Comparison of ENCODE assay signal across 25 cellular contexts in genomic region chr9:116669296-116669695, GRCh38. TPM values are rescaled to one million over a fixed set of nuclear protein-coding genes. Genes with fewer than 3 reads are reported as not detected.
DNase-seq lines count a peak whose midpoint lies in the region; ATAC-seq, FAIRE-seq and TF ChIP-seq lines count a peak whose summit lies in the region.
"Had no signal": no experiment of that assay in that cellular context is flagged by ENCODE, and none has a peak within 500 bp of the region (broad histone marks: within the 10 kb centered on the region; RNA-seq: fewer than 3 reads in every experiment).

No MANE protein-coding gene starts in this region.

- H3K27me3 ChIP-seq in HAP-1 (ENCODE audit: low read depth) = no peaks in the 10 kb centered on the region
- H3K27me3 ChIP-seq in keratinocyte (ENCODE audit: control insufficient read depth, extremely low read depth, insufficient read depth, low read length) = no peaks in the 10 kb centered on the region
- H3K27me3 ChIP-seq: BE2C; BLaER1 treated with 17β-estradiol and CSF1 and Interleukin-3, amounts not matched to agents 10 nM and 100 nM had no signal

- no peaks in the 10 kb centered on the region for H3K36me3 ChIP-seq in HAP-1 (replicated peaks)
- no peaks in the 10 kb centered on the region for H3K36me3 ChIP-seq in keratinocyte (ENCODE audit: control insufficient read depth in 2 of 2, extremely low read depth in 1 of 2, insufficient read depth in 2 of 2, low read length in 2 of 2)
- H3K36me3 ChIP-seq: BE2C had no signal

- H2AFZ ChIP-seq in keratinocyte (ENCODE audit: control insufficient read depth, low read length) = no peak overlapping the region
- H2AFZ ChIP-seq: GM23338 had no signal

- no peak overlapping the region for H3K27ac Mint-ChIP-seq in stimulated activated naive B cell treated with anti-CD40 and anti-IgM and Interleukin-4, amounts not matched to agents 10 μg/mL and 1 μg/mL and 100 μg/mL, for 72 hours
- H3K27ac Mint-ChIP-seq: CD4-positive, alpha-beta T cell; CD8-positive, alpha-beta memory T cell; GM23338 had no signal

- H3K9me3 ChIP-seq in HAP-1 (no peaks in the 10 kb centered on the region), keratinocyte (ENCODE audit: control insufficient read depth, low read depth, low read length) (peaks cover 3% of the 10 kb centered on the region)
- H3K9me3 ChIP-seq: A549, BE2C had no signal

- H3K9me3 Mint-ChIP-seq in stimulated activated naive B cell treated with anti-CD40 and anti-IgM and Interleukin-4, amounts not matched to agents 10 μg/mL and 1 μg/mL and 100 μg/mL, for 72 hours = peaks cover 11 to 16% of the 10 kb centered on the region in 2 donors

- no peaks in the 10 kb centered on the region for H4K20me1 ChIP-seq in keratinocyte (ENCODE audit: control insufficient read depth, extremely low read depth, insufficient read depth, low read length)
- H4K20me1 ChIP-seq: BLaER1 treated with 17β-estradiol and CSF1 and Interleukin-3, amounts not matched to agents 10 nM and 100 nM had no signal

- ATAC-seq in stimulated activated naive B cell treated with anti-CD40 and anti-IgM and Interleukin-4, amounts not matched to agents 10 μg/mL and 1 μg/mL and 100 μg/mL, for 72 hours (replicated peaks) = no peak
- ATAC-seq: A549, GM23338, HCT116 had no signal

- H3K27ac ChIP-seq in keratinocyte (ENCODE audit: control insufficient read depth, insufficient read depth, low read length) (no peak overlapping the region), caudate nucleus (ENCODE audit: low read depth, low read length) (no peak overlapping the region)
- H3K27ac ChIP-seq: A549; BLaER1 treated with 17β-estradiol and CSF1 and Interleukin-3, amounts not matched to agents 10 nM and 100 nM had no signal

- peaks cover 9 to 13% of the 10 kb centered on the region in 2 donors for H3K36me3 Mint-ChIP-seq in stimulated activated naive B cell treated with anti-CD40 and anti-IgM and Interleukin-4, amounts not matched to agents 10 μg/mL and 1 μg/mL and 100 μg/mL, for 72 hours
- H3K36me3 Mint-ChIP-seq: CD14-positive monocyte had no signal

- TF ChIP-seq CTCF in epithelial cell of esophagus (IDR thresholded peaks at IDR 0.05; ENCODE audit: insufficient read depth, low read depth, low read length, missing control alignments) (no peak), keratinocyte (optimal IDR thresholded peaks at IDR 0.05 in 1 of 3, IDR thresholded peaks at IDR 0.05 in 1 of 3, conservative IDR thresholded peaks at IDR 0.05 in 1 of 3; ENCODE audit: extremely low read depth in 1 of 3, insufficient read depth in 2 of 3, low read length in 3 of 3) (no peak)

- H3K4me1 ChIP-seq in HAP-1 = peaks cover 25% of the 10 kb centered on the region
- no peaks in the 10 kb centered on the region for H3K4me1 ChIP-seq in keratinocyte (ENCODE audit: control insufficient read depth, extremely low read depth, insufficient read depth, low read length)
- H3K4me1 ChIP-seq: BE2C; BLaER1 treated with 17β-estradiol and CSF1 and Interleukin-3, amounts not matched to agents 10 nM and 100 nM had no signal

- in situ Hi-C loops in HAP-1 (cut with MboI; ENCODE audit: low sequenced_read_pairs) = loop anchor here (25.0 kb wide), 1 partner anchor 507 kb away; the partner anchor contains the start of gene PAPPA

- H3K4me2 ChIP-seq in keratinocyte (ENCODE audit: control insufficient read depth, extremely low read depth, insufficient read depth, low read depth, low read length) = no peak overlapping the region
- H3K4me2 ChIP-seq: A549; BLaER1 treated with 17β-estradiol and CSF1 and Interleukin-3, amounts not matched to agents 10 nM and 100 nM; GM23338 had no signal

- H3K9me1 ChIP-seq in keratinocyte (ENCODE audit: control insufficient read depth, extremely low read depth, insufficient read depth, low read length) = no peaks in the 10 kb centered on the region

- dilution Hi-C loops in keratinocyte (cut with MboI; ENCODE audit: extremely low pct_ligation_motif_present, low sequenced_read_pairs) = no loop called here

- DNase-seq in HAP-1 (ENCODE audit: low spot score in 2 of 2) = peak; percentile 34 to 51
- peak; percentile 15 for DNase-seq in RPMI7951 (ENCODE audit: low read depth)
- peak; percentile 30 for DNase-seq in epithelial cell of esophagus (ENCODE audit: low read depth)
- no peak for DNase-seq in keratinocyte (ENCODE audit: low read depth, low spot score)
- DNase-seq in amygdala (lab: John Stamatoyannopoulos, UW) = no peak
- no peak for DNase-seq in caudate nucleus (lab: John Stamatoyannopoulos, UW)
- DNase-seq in NCI-H2029 (lab: John Stamatoyannopoulos, UW) = no peak
- DNase-seq in stimulated activated naive B cell treated with anti-CD40 and anti-IgM and Interleukin-4, amounts not matched to agents 10 μg/mL and 1 μg/mL and 100 μg/mL, for 72 hours = no peak
- DNase-seq: 8988T; ACHN; AML-193; BE2C; CD4-positive, alpha-beta T cell; CD8-positive, alpha-beta memory T cell; DMS 273 treated with DMSO at 0.1 percent for 48 hours; DMS79; GF-D8 had no signal

- no peak overlapping the region for H3K4me3 Mint-ChIP-seq in stimulated activated naive B cell treated with anti-CD40 and anti-IgM and Interleukin-4, amounts not matched to agents 10 μg/mL and 1 μg/mL and 100 μg/mL, for 72 hours
- H3K4me3 Mint-ChIP-seq: CD14-positive monocyte; CD4-positive, alpha-beta T cell; CD8-positive, alpha-beta memory T cell; GM23338 had no signal

- no peak overlapping the region for H3K9ac ChIP-seq in keratinocyte (ENCODE audit: control insufficient read depth, extremely low read depth, insufficient read depth, low read length)
- H3K9ac ChIP-seq: BLaER1 treated with 17β-estradiol and CSF1 and Interleukin-3, amounts not matched to agents 10 nM and 100 nM had no signal

- no peak overlapping the region for H3K4me3 ChIP-seq in HAP-1
- H3K4me3 ChIP-seq in epithelial cell of esophagus (ENCODE audit: low read length) = no peak overlapping the region
- H3K4me3 ChIP-seq in keratinocyte (ENCODE audit: control insufficient read depth in 2 of 3, extremely low read depth in 1 of 3, insufficient read depth in 2 of 3, low read depth in 1 of 3, low read length in 3 of 3) = no peak overlapping the region
- H3K4me3 ChIP-seq: A549; BLaER1 treated with 17β-estradiol and CSF1 and Interleukin-3, amounts not matched to agents 10 nM and 100 nM; GM23338 had no signal

- H3K27me3 Mint-ChIP-seq in stimulated activated naive B cell treated with anti-CD40 and anti-IgM and Interleukin-4, amounts not matched to agents 10 μg/mL and 1 μg/mL and 100 μg/mL, for 72 hours = peaks cover 0 to 4% of the 10 kb centered on the region in 2 donors
- H3K27me3 Mint-ChIP-seq: CD4-positive, alpha-beta T cell had no signal

- peak; percentile 53 for FAIRE-seq in keratinocyte (lab: Jason Lieb, UNC)
- FAIRE-seq: A549, D721Med, GM12891, GM18507 had no signal

- H3K79me2 ChIP-seq in keratinocyte (ENCODE audit: control insufficient read depth, insufficient read depth, low read length) = no peaks in the 10 kb centered on the region

- no peaks in the 10 kb centered on the region for H3K4me1 Mint-ChIP-seq in stimulated activated naive B cell treated with anti-CD40 and anti-IgM and Interleukin-4, amounts not matched to agents 10 μg/mL and 1 μg/mL and 100 μg/mL, for 72 hours
- H3K4me1 Mint-ChIP-seq: CD14-positive monocyte; CD8-positive, alpha-beta memory T cell; GM23338 had no signal

RNA-seq across cellular contexts. Expression of gene TRIM32, which starts 17.8 kb away (rescaled TPM):
- total RNA-seq in RPMI7951 (2014; rRNA removed; shearing (Covaris generic)) = 15.3 and 16.5 TPM in 2 replicates
- polyA plus RNA-seq in keratinocyte = 21.3 to 23.8 TPM (median 23.2 TPM) in 3 replicates
- 6.3 TPM for polyA plus RNA-seq in keratinocyte (2011; ENCODE audit: low read depth)
- 13.9 and 18.4 TPM in 2 replicates for polyA plus RNA-seq in keratinocyte (2011; cell fraction: cytosol; rRNA removed)
- 31.8 and 34.7 TPM in 2 replicates for polyA plus RNA-seq in keratinocyte (2011; cell fraction: nucleus; rRNA removed)
- polyA plus RNA-seq in keratinocyte (2012; ENCODE audit: low replicate concordance) = 7.6 and 18.5 TPM in 2 replicates
- 55.2 to 74.2 TPM (median 71.4 TPM) in 3 replicates for polyA minus RNA-seq in keratinocyte
- polyA minus RNA-seq in keratinocyte (2011; cell fraction: cytosol; rRNA and poly(A)+ RNA removed) = 26.7 TPM
- polyA minus RNA-seq in keratinocyte (2011; cell fraction: nucleus; rRNA and poly(A)+ RNA removed) = 29.9 and 43.2 TPM in 2 replicates

Comparison
In these comparisons a context has a peak if more than half of its experiments do, and no peak if none do; other contexts are left out.
1. DNase-seq: peak in HAP-1 (2 of 2), RPMI7951 (single experiment) and epithelial cell of esophagus (single experiment); none in keratinocyte (single experiment), amygdala (0 of 56), caudate nucleus (0 of 61), NCI-H2029 (single experiment) and stimulated activated naive B cell treated with anti-CD40 and anti-IgM and Interleukin-4, amounts not matched to agents 10 μg/mL and 1 μg/mL and 100 μg/mL, for 72 hours (single experiment).